Comparison of ENCODE assay signal across 1 cellular context in genomic region chr18:9535430-9535972, GRCh38.
A peak's percentile ranks its signal among the peaks of the same experiment; 100 is the strongest.
TF ChIP-seq lines count a peak whose summit lies in the region.

No MANE protein-coding gene starts in this region.

TF ChIP-seq in HepG2, 621 proteins besides CTCF, POLR2A, EP300 and RAD21 (continued from another document and continues in another):
- TF ChIP-seq TFE3 (CRISPR knock-in tag; IDR thresholded peaks at IDR 0.05): peak; percentile 88
- no peak for TF ChIP-seq ZBTB2 (CRISPR knock-in tag; IDR thresholded peaks at IDR 0.05; ENCODE audit: low read depth)
- no peak for TF ChIP-seq ZNF800 (CRISPR knock-in tag; IDR thresholded peaks at IDR 0.05)
- TF ChIP-seq HNF4A (CRISPR knock-in tag; IDR thresholded peaks at IDR 0.05): peak; percentile 54
- TF ChIP-seq TEF (CRISPR knock-in tag; IDR thresholded peaks at IDR 0.05): no peak
- peak; percentile 89 for TF ChIP-seq CEBPB (IDR thresholded peaks at IDR 0.05; ENCODE audit: borderline replicate concordance, low read depth, low read length)
- no peak for TF ChIP-seq ZBTB7A (CRISPR knock-in tag; IDR thresholded peaks at IDR 0.05)
- no peak for TF ChIP-seq HDAC6 (IDR thresholded peaks at IDR 0.05; ENCODE audit: low read depth, low read length)
- TF ChIP-seq ZNF652 (CRISPR knock-in tag; IDR thresholded peaks at IDR 0.05; ENCODE audit: borderline replicate concordance, low read depth): no peak
- TF ChIP-seq ATF2 (CRISPR knock-in tag; IDR thresholded peaks at IDR 0.05): 0 out of 2 replicates have a peak, but pooled peaks have one; percentile 63
- no peak for TF ChIP-seq ZNF232 (CRISPR knock-in tag; IDR thresholded peaks at IDR 0.05; ENCODE audit: borderline replicate concordance)
- peak; percentile 76 for TF ChIP-seq MNT (IDR thresholded peaks at IDR 0.05)
- no peak for TF ChIP-seq RARG (CRISPR knock-in tag; IDR thresholded peaks at IDR 0.05; ENCODE audit: low read depth)
- peak; percentile 43; the same call in 1 of the 2 replicates for TF ChIP-seq DMAP1 (CRISPR knock-in tag; IDR thresholded peaks at IDR 0.05)
- no peak for TF ChIP-seq ZMYM3 (CRISPR knock-in tag; IDR thresholded peaks at IDR 0.05)
- no peak for TF ChIP-seq PLSCR1 (CRISPR knock-in tag; IDR thresholded peaks at IDR 0.05; ENCODE audit: borderline replicate concordance)
- TF ChIP-seq TRAFD1 (CRISPR knock-in tag; IDR thresholded peaks at IDR 0.05; ENCODE audit: borderline replicate concordance): no peak
- TF ChIP-seq DBP (CRISPR knock-in tag; IDR thresholded peaks at IDR 0.05; ENCODE audit: not compliant biosample characterization): no peak
- no peak for TF ChIP-seq ZMYM2 (CRISPR knock-in tag; IDR thresholded peaks at IDR 0.05)
- TF ChIP-seq GLI4 (CRISPR knock-in tag; IDR thresholded peaks at IDR 0.05; ENCODE audit: borderline replicate concordance): no peak
- no peak for TF ChIP-seq ZBTB7B (CRISPR knock-in tag; IDR thresholded peaks at IDR 0.05)
- no peak for TF ChIP-seq FOXM1 (CRISPR knock-in tag; IDR thresholded peaks at IDR 0.05)
- no peak for TF ChIP-seq TSC22D2 (CRISPR knock-in tag; IDR thresholded peaks at IDR 0.05; ENCODE audit: borderline replicate concordance)
- no peak for TF ChIP-seq NR3C1 (CRISPR knock-in tag; IDR thresholded peaks at IDR 0.05)
- TF ChIP-seq ZNF451 (CRISPR knock-in tag; IDR thresholded peaks at IDR 0.05): no peak
- peak; percentile 67; the same call in 1 of the 2 replicates for TF ChIP-seq YEATS2 (CRISPR knock-in tag; IDR thresholded peaks at IDR 0.05; ENCODE audit: borderline replicate concordance)
- no peak for TF ChIP-seq HNRNPK (IDR thresholded peaks at IDR 0.05; ENCODE audit: low read depth, low read length, poor library complexity, severe bottlenecking)
- no peak for TF ChIP-seq CREBL2 (CRISPR knock-in tag; IDR thresholded peaks at IDR 0.05; ENCODE audit: borderline replicate concordance)
- peak; percentile 52; the same call in 1 of the 2 replicates for TF ChIP-seq HNF1B (CRISPR knock-in tag; IDR thresholded peaks at IDR 0.05)
- no peak for TF ChIP-seq ZNF354B (CRISPR knock-in tag; IDR thresholded peaks at IDR 0.05)
- no peak for TF ChIP-seq PCBP2 (optimal IDR thresholded peaks at IDR 0.05; ENCODE audit: low read depth, low read length, poor library complexity, severe bottlenecking)
- 0 out of 2 replicates have a peak, but pooled peaks have one; percentile 32 for TF ChIP-seq THRA (CRISPR knock-in tag; IDR thresholded peaks at IDR 0.05; ENCODE audit: borderline replicate concordance)
- TF ChIP-seq TFDP2 (CRISPR knock-in tag; IDR thresholded peaks at IDR 0.05): peak; percentile 41; the same call in 1 of the 2 replicates
- peak; percentile 77 for TF ChIP-seq FOXA3 (CRISPR knock-in tag; IDR thresholded peaks at IDR 0.05)
- TF ChIP-seq ZNF788 (CRISPR knock-in tag; IDR thresholded peaks at IDR 0.05; ENCODE audit: borderline replicate concordance): no peak; the same call in 1 of the 2 replicates
- TF ChIP-seq CCDC6 (CRISPR knock-in tag; IDR thresholded peaks at IDR 0.05): no peak
- TF ChIP-seq NR2F6 (IDR thresholded peaks at IDR 0.05): no peak
- peak; percentile 50; the same call in 1 of the 2 replicates for TF ChIP-seq NR2F6 (CRISPR knock-in tag; IDR thresholded peaks at IDR 0.05)
- peak; percentile 78; the same call in 1 of the 2 replicates for TF ChIP-seq ZNF331 (CRISPR knock-in tag; IDR thresholded peaks at IDR 0.05)
- no peak for TF ChIP-seq ZBTB43 (CRISPR knock-in tag; conservative IDR thresholded peaks at IDR 0.05)
